24 cellular contexts compared by ENCODE assay signal in the genomic region with DNA sequence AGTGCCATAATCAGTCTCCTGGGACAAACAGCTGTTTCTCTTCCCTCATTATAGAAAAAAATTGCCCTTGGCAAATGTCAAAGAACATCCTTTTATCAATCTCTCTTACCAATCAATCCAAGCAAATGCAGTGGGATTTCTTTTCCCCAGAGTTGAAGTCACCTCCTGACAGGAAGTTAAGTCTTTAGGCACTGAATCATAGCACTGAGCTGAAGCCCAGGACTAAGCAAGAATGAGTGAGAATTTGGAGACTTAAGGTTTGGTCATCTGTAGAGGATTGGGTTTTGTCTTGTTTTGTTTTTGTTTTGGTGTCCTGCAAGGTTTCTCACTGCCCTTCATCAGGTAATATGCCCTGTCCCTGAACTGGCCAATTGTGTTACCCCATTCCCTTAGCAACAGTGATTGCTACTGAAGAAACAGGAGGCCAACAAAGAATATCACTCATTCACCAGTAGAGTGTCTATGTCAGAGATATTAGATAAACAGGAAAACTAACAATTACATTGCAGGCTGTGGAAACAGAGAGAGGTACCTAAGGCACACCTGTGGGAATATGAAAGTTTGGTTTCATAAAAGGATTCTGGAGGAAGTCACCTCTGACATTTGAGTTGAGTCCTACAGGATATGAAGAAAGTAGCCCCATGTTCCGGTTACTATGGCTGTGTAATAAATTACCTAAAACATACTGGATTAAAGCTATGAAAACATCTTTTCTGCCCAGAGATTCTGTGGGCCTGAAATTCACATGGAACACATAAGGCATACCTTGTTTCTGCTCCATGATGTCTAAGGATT. TPM values are rescaled to one million over a fixed set of nuclear protein-coding genes. Genes with fewer than 3 reads are reported as not detected.
DNase-seq lines count a peak whose midpoint lies in the region; ATAC-seq and TF ChIP-seq lines count a peak whose summit lies in the region.
"Had no signal": no experiment of that assay in that cellular context is flagged by ENCODE, and none has a peak within 500 bp of the region (broad histone marks: within the 10 kb centered on the region; RNA-seq: fewer than 3 reads in every experiment).

No MANE protein-coding gene starts in this region.

- no peaks in the 10 kb centered on the region for H3K9me3 Mint-ChIP-seq in MCF 10A (ENCODE audit: unreplicated experiment)
- H3K9me3 Mint-ChIP-seq in stimulated activated effector memory CD8-positive, alpha-beta T cell treated with anti-CD3 and anti-CD28 coated beads, Interleukin-12 subunit alpha, Interleukin-12 subunit beta, amount 100 ng/mL, for 72 hours = no peaks in the 10 kb centered on the region

- intact Hi-C loops in mammary epithelial cell (cut with micrococcal nuclease) (loop anchor here (10.0 kb wide), 1 partner anchor 294 kb away; the partner anchor contains the start of gene ENTREP1), MCF 10A (cut with micrococcal nuclease) (no loop called here), PC-9 (cut with micrococcal nuclease; ENCODE audit: unreplicated experiment) (loop anchor here (10.0 kb wide), 1 partner anchor 354 kb away; no protein-coding TSS in a partner anchor)

- H3K36me3 Mint-ChIP-seq in MCF 10A (ENCODE audit: insufficient read depth, unreplicated experiment) = no peaks in the 10 kb centered on the region
- H3K36me3 Mint-ChIP-seq in stimulated activated effector memory CD8-positive, alpha-beta T cell treated with anti-CD3 and anti-CD28 coated beads, Interleukin-12 subunit alpha, Interleukin-12 subunit beta, amount 100 ng/mL, for 72 hours = peaks cover 2% of the 10 kb centered on the region

- CTCF ChIA-PET in mammary epithelial cell (lab: Charles Lee; ENCODE audit: low non-redundant PET) = no interaction called here
- CTCF ChIA-PET in MCF 10A (lab: Yijun Ruan, JAX) = interaction anchor here (0.7 to 1.7 kb wide), 2 partner anchors 162 to 552 kb away, joined by 4 to 6 read pairs; no protein-coding TSS in a partner anchor
- CTCF ChIA-PET in PC-9 (lab: Charles Lee) = no interaction called here

- H2AFZ ChIP-seq in mammary epithelial cell (ENCODE audit: low read depth, low read length) = no peak overlapping the region
- no peak overlapping the region for H2AFZ ChIP-seq in PC-9
- H2AFZ ChIP-seq: parathyroid adenoma had no signal

- peaks cover 10% of the 10 kb centered on the region; the same call in 1 of the 2 replicates for H3F3A ChIP-seq in PC-9 (ENCODE audit: insufficient read depth, low read depth)

- peaks cover 2% of the 10 kb centered on the region for H3K79me2 ChIP-seq in mammary epithelial cell (ENCODE audit: insufficient read depth, low read length)
- H3K79me2 ChIP-seq in PC-9 (ENCODE audit: low read depth) = peaks cover 1% of the 10 kb centered on the region
- H3K79me2 ChIP-seq: parathyroid adenoma had no signal

- dilution Hi-C loops in mammary epithelial cell (cut with HindIII; ENCODE audit: low sequenced_read_pairs) = no loop called here

- H3K36me3 ChIP-seq in mammary epithelial cell (ENCODE audit: insufficient read depth, low read length) (no peaks in the 10 kb centered on the region), adipocyte (ENCODE audit: control insufficient read depth, insufficient read depth, low read length, severe bottlenecking) (no peaks in the 10 kb centered on the region), PC-9 (ENCODE audit: low read depth) (no peaks in the 10 kb centered on the region), Peyer's patch (no peaks in the 10 kb centered on the region)
- H3K36me3 ChIP-seq: ascending aorta, heart right ventricle, lower lobe of right lung had no signal

- BruUV-seq in mammary epithelial cell (replicated peaks; lab: Mats Ljungman, UMichigan) (no TSS peak), MCF 10A (replicated peaks; lab: Mats Ljungman, UMichigan) (no TSS peak), PC-9 (replicated peaks; lab: Mats Ljungman, UMichigan) (no TSS peak)

- no peaks in the 10 kb centered on the region for H3K9me3 ChIP-seq in mammary epithelial cell (replicated peaks; ENCODE audit: insufficient read depth, low read length)
- peaks cover 6% of the 10 kb centered on the region for H3K9me3 ChIP-seq in adipocyte (ENCODE audit: control insufficient read depth, low read length)
- H3K9me3 ChIP-seq in PC-9 (ENCODE audit: insufficient read depth, low read depth) = no peaks in the 10 kb centered on the region
- H3K9me3 ChIP-seq in Peyer's patch = peaks cover 0 to 8% (median 0%) of the 10 kb centered on the region in 4 donors
- H3K9me3 ChIP-seq: ascending aorta, lower lobe of right lung, testis had no signal

- DNase-seq in mammary epithelial cell = peak; percentile 18
- no peak for DNase-seq in MCF 10A (ENCODE audit: unreplicated experiment)
- peak; percentile 8 for DNase-seq in adipocyte (ENCODE audit: low read depth)
- peak; percentile 8 to 46 for DNase-seq in foreskin keratinocyte
- no peak for DNase-seq in stimulated activated effector memory CD8-positive, alpha-beta T cell treated with anti-CD3 and anti-CD28 coated beads, Interleukin-12 subunit alpha, Interleukin-12 subunit beta, amount 100 ng/mL, for 72 hours (ENCODE audit: low spot score in 2 of 2)
- DNase-seq in PC-9 = no peak
- no peak for DNase-seq in Peyer's patch
- DNase-seq in midbrain (lab: John Stamatoyannopoulos, UW) = no peak
- DNase-seq: activated CD4-positive, alpha-beta T cell treated with anti-CD3 and anti-CD28 coated beads for 1 hour; activated naive CD4-positive, alpha-beta T cell; activated T-cell treated with anti-CD3 and anti-CD28 coated beads, Interleukin-2, amount 50 U/mL, for 24 hours; effector memory CD4-positive, alpha-beta T cell; GDM1; heart right ventricle; lower lobe of right lung; NCI-H187 treated with DMSO at 0.1 percent for 48 hours; testis had no signal

- in situ Hi-C loops in mammary epithelial cell (cut with MboI; ENCODE audit: low sequenced_read_pairs in 2 of 2) = no loop called here

- H3K9me2 ChIP-seq in PC-9 (ENCODE audit: insufficient read depth) = no peaks in the 10 kb centered on the region

- H3K4me1 Mint-ChIP-seq in MCF 10A (ENCODE audit: insufficient read depth, unreplicated experiment) = no peaks in the 10 kb centered on the region
- H3K4me1 Mint-ChIP-seq in stimulated activated effector memory CD8-positive, alpha-beta T cell treated with anti-CD3 and anti-CD28 coated beads, Interleukin-12 subunit alpha, Interleukin-12 subunit beta, amount 100 ng/mL, for 72 hours = peaks cover 14% of the 10 kb centered on the region

- H3K4me3 ChIP-seq in mammary epithelial cell (replicated peaks in 1 of 3; ENCODE audit: insufficient read depth in 1 of 3, low read depth in 2 of 3, low read length in 3 of 3) = no peak overlapping the region
- no peak overlapping the region for H3K4me3 ChIP-seq in adipocyte (ENCODE audit: low read length)
- H3K4me3 ChIP-seq in PC-9 = no peak overlapping the region
- H3K4me3 ChIP-seq in Peyer's patch = no peak overlapping the region
- H3K4me3 ChIP-seq: ascending aorta, heart right ventricle, lower lobe of right lung, testis had no signal

- POLR2A ChIA-PET in MCF 10A (lab: Yijun Ruan, JAX) = interaction anchor here (0.6 kb wide), 1 partner anchor 75 kb away, joined by 3 read pairs; no protein-coding TSS in a partner anchor
- POLR2A ChIA-PET in PC-9 (lab: Charles Lee; ENCODE audit: unreplicated experiment) = interaction anchor here (0.5 kb wide), 1 partner anchor 615 kb away, joined by 3 read pairs; no protein-coding TSS in a partner anchor

- H3K4me1 ChIP-seq in mammary epithelial cell (ENCODE audit: insufficient read depth, low read length) = peaks cover 3% of the 10 kb centered on the region
- H3K4me1 ChIP-seq in adipocyte (ENCODE audit: control insufficient read depth, insufficient read depth, low read length) = peaks cover 4% of the 10 kb centered on the region
- no peaks in the 10 kb centered on the region for H3K4me1 ChIP-seq in foreskin keratinocyte
- H3K4me1 ChIP-seq in PC-9 (replicated peaks; ENCODE audit: insufficient read depth) = 0 out of 2 replicates have a peak, but pooled peaks cover 5% of the 10 kb centered on the region
- H3K4me1 ChIP-seq in Peyer's patch = peaks cover 0 to 5% (median 2%) of the 10 kb centered on the region in 4 donors
- H3K4me1 ChIP-seq: parathyroid adenoma, testis had no signal

- 100% methylated on average over 1 of the region's 1 CpG for WGBS in mammary epithelial cell (ENCODE audit: low coverage, missing lambda C conversion rate)

- TF ChIP-seq CTCF in mammary epithelial cell (conservative IDR thresholded peaks at IDR 0.05 in 1 of 2, IDR thresholded peaks at IDR 0.05 in 1 of 2; ENCODE audit: extremely low read depth in 1 of 2, insufficient read depth in 1 of 2, low read depth in 1 of 2, low read length in 2 of 2) (no peak), MCF 10A (IDR thresholded peaks at IDR 0.05; ENCODE audit: unreplicated experiment) (no peak), foreskin keratinocyte (conservative IDR thresholded peaks at IDR 0.05) (no peak), PC-9 (conservative IDR thresholded peaks at IDR 0.05) (no peak), Peyer's patch (IDR thresholded peaks at IDR 0.05) (no peak)

- no peak overlapping the region for H3K27ac Mint-ChIP-seq in MCF 10A (ENCODE audit: low read depth, unreplicated experiment)
- H3K27ac Mint-ChIP-seq in stimulated activated effector memory CD8-positive, alpha-beta T cell treated with anti-CD3 and anti-CD28 coated beads, Interleukin-12 subunit alpha, Interleukin-12 subunit beta, amount 100 ng/mL, for 72 hours = peak overlapping the region; percentile 68
- H3K27ac Mint-ChIP-seq: activated T-cell treated with anti-CD3 and anti-CD28 coated beads, Interleukin-2, amount 50 U/mL, for 24 hours had no signal

- no peak for ATAC-seq in foreskin keratinocyte
- ATAC-seq in stimulated activated effector memory CD8-positive, alpha-beta T cell treated with anti-CD3 and anti-CD28 coated beads, Interleukin-12 subunit alpha, Interleukin-12 subunit beta, amount 100 ng/mL, for 72 hours = no peak
- ATAC-seq: heart right ventricle, lower lobe of right lung, SK-N-SH treated with all-trans-retinoic acid at 6 μM for 48 hours had no signal

- H3K27me3 Mint-ChIP-seq in MCF 10A (ENCODE audit: insufficient read depth, unreplicated experiment) = no peaks in the 10 kb centered on the region
- H3K27me3 Mint-ChIP-seq: activated T-cell treated with anti-CD3 and anti-CD28 coated beads, Interleukin-2, amount 50 U/mL, for 24 hours had no signal

- H3K27ac ChIP-seq in mammary epithelial cell (ENCODE audit: insufficient read depth, low read depth, low read length) = no peak overlapping the region
- H3K27ac ChIP-seq in foreskin keratinocyte = no peak overlapping the region
- no peak overlapping the region for H3K27ac ChIP-seq in PC-9
- H3K27ac ChIP-seq in Peyer's patch = no peak overlapping the region
- H3K27ac ChIP-seq: ascending aorta, C4-2B, heart right ventricle, lower lobe of right lung, parathyroid adenoma, testis had no signal

- H3K9ac ChIP-seq in mammary epithelial cell (ENCODE audit: insufficient read depth, low read length) (no peak overlapping the region), adipocyte (ENCODE audit: low read length) (no peak overlapping the region)
- H3K9ac ChIP-seq: parathyroid adenoma had no signal

- no peaks in the 10 kb centered on the region for H4K20me1 ChIP-seq in mammary epithelial cell (ENCODE audit: insufficient read depth, low read length)
- H4K20me1 ChIP-seq in PC-9 (ENCODE audit: insufficient read depth) = no peaks in the 10 kb centered on the region

- no peak overlapping the region for H3K4me3 Mint-ChIP-seq in MCF 10A (ENCODE audit: unreplicated experiment)
- no peak overlapping the region for H3K4me3 Mint-ChIP-seq in stimulated activated effector memory CD8-positive, alpha-beta T cell treated with anti-CD3 and anti-CD28 coated beads, Interleukin-12 subunit alpha, Interleukin-12 subunit beta, amount 100 ng/mL, for 72 hours
- H3K4me3 Mint-ChIP-seq: activated T-cell treated with anti-CD3 and anti-CD28 coated beads, Interleukin-2, amount 50 U/mL, for 24 hours had no signal

- H3K4me2 ChIP-seq in mammary epithelial cell (ENCODE audit: insufficient read depth, low read depth, low read length) (no peak overlapping the region), PC-9 (no peak overlapping the region)

- no peaks in the 10 kb centered on the region for H3K27me3 ChIP-seq in mammary epithelial cell (ENCODE audit: insufficient read depth, low read length)
- peaks cover 2% of the 10 kb centered on the region for H3K27me3 ChIP-seq in adipocyte (replicated peaks; ENCODE audit: control insufficient read depth, insufficient read depth, low read length)
- no peaks in the 10 kb centered on the region for H3K27me3 ChIP-seq in foreskin keratinocyte
- 0 out of 2 replicates have a peak, but pooled peaks cover 5% of the 10 kb centered on the region for H3K27me3 ChIP-seq in PC-9 (ENCODE audit: insufficient read depth, low read depth)
- no peaks in the 10 kb centered on the region for H3K27me3 ChIP-seq in Peyer's patch
- H3K27me3 ChIP-seq: ascending aorta, heart right ventricle, testis had no signal

- no peak for TF ChIP-seq POLR2A in Peyer's patch (IDR thresholded peaks at IDR 0.05)

RNA-seq across cellular contexts. Expression of gene FXN, which starts 4.5 kb away (rescaled TPM):
- total RNA-seq in mammary epithelial cell = 10 to 100 TPM in 1 of 2 donors, 1 to 10 TPM in 1; 5.5 to 19.6 TPM
- polyA plus RNA-seq in mammary epithelial cell = 24.9 TPM
- polyA minus RNA-seq in mammary epithelial cell = 10.5 TPM
- total RNA-seq in MCF 10A (2022) = 18.4 and 31.6 TPM in 2 replicates
- 21.2 and 23.0 TPM in 2 replicates for total RNA-seq in foreskin keratinocyte
- 30.6 and 31.9 TPM in 2 replicates for polyA plus RNA-seq in foreskin keratinocyte
- 12.0 and 19.5 TPM in 2 replicates for total RNA-seq in PC-9 (2021)
- 1 to 10 TPM; 1.7 to 4.2 (median 2.7) TPM for total RNA-seq in Peyer's patch
- total RNA-seq: ascending aorta had no signal

RNA-seq across cellular contexts. Expression of gene PRKACG, which starts 17.1 kb away (rescaled TPM):
- total RNA-seq in mammary epithelial cell = not detected
- polyA plus RNA-seq in mammary epithelial cell = not detected
- not detected for polyA minus RNA-seq in mammary epithelial cell
- total RNA-seq in MCF 10A (2022) = not detected in 2 replicates
- not detected in 2 replicates for total RNA-seq in foreskin keratinocyte
- polyA plus RNA-seq in foreskin keratinocyte = not detected in 2 replicates
- not detected in 2 replicates for total RNA-seq in PC-9 (2021)
- not detected for total RNA-seq in Peyer's patch
- total RNA-seq: ascending aorta, cerebellum, fibroblast of lung, H1, heart right ventricle, lower lobe of right lung had no signal
- polyA plus RNA-seq: fibroblast of lung, H1, heart right ventricle had no signal

Comparison
In these comparisons a context has a peak if more than half of its experiments do, and no peak if none do; other contexts are left out.
1. DNase-seq: peak in mammary epithelial cell (single experiment), adipocyte (single experiment) and foreskin keratinocyte (2 of 2); none in MCF 10A (single experiment), stimulated activated effector memory CD8-positive, alpha-beta T cell treated with anti-CD3 and anti-CD28 coated beads, Interleukin-12 subunit alpha, Interleukin-12 subunit beta, amount 100 ng/mL, for 72 hours (0 of 2), PC-9 (0 of 2), Peyer's patch (0 of 3) and midbrain (single experiment).